9 cellular contexts compared by ENCODE assay signal in genomic region chr18:55400590-55401274, GRCh38.
DNase-seq lines count a peak whose midpoint lies in the region; ATAC-seq and TF ChIP-seq lines count a peak whose summit lies in the region.
"Had no signal": no experiment of that assay in that cellular context is flagged by ENCODE, and none has a peak within 500 bp of the region (broad histone marks: within the 10 kb centered on the region; RNA-seq: fewer than 3 reads in every experiment).

No MANE protein-coding gene starts in this region.

- TF ChIP-seq EP300 in ovary (IDR thresholded peaks at IDR 0.05): no peak

- H3K36me3 ChIP-seq in heart right ventricle: no peaks in the 10 kb centered on the region
- H3K36me3 ChIP-seq in ovary: no peaks in the 10 kb centered on the region
- no peaks in the 10 kb centered on the region for H3K36me3 ChIP-seq in aorta (ENCODE audit: control insufficient read depth in 1 of 2, insufficient read depth in 2 of 2, low read length in 1 of 2)

- intact Hi-C loops in heart right ventricle (cut with DNase I): loop anchor here in 8 of 10 donors (5.0 to 10.0 kb wide), 10 partner anchors 53 to 286 kb away; no protein-coding TSS in a partner anchor
- intact Hi-C loops in Right ventricle myocardium superior (cut with DNase I): no loop called here
- intact Hi-C loops in ovary (cut with DNase I): loop anchor here in 3 of 4 donors (10.0 kb wide), 4 partner anchors 76 to 464 kb away; partner anchors contain the start of gene TCF4 (in 1 of the 3)
- intact Hi-C loops in aorta (cut with DNase I): loop anchor here (5.0 kb wide), 4 partner anchors 58 to 187 kb away; partner anchors contain the start of gene TCF4 (in 1 of the 2)

- no peak for TF ChIP-seq POLR2A in ovary (IDR thresholded peaks at IDR 0.05)

- H3K27me3 ChIP-seq in heart right ventricle (no peaks in the 10 kb centered on the region), ovary (no peaks in the 10 kb centered on the region), aorta (ENCODE audit: control insufficient read depth in 1 of 2, insufficient read depth in 2 of 2, low read length in 1 of 2) (no peaks in the 10 kb centered on the region)

- no peaks in the 10 kb centered on the region for H3K9me3 ChIP-seq in heart right ventricle
- H3K9me3 ChIP-seq in ovary: no peaks in the 10 kb centered on the region
- H3K9me3 ChIP-seq in aorta (ENCODE audit: control insufficient read depth, low read length): no peaks in the 10 kb centered on the region

- DNase-seq in heart right ventricle (no peak), Right ventricle myocardium superior (no peak), fibroblast of mammary gland (ENCODE audit: low read depth) (no peak), ovary (no peak), aorta (no peak), SW480 (ENCODE audit: low spot score) (no peak), MV-4-11 (lab: John Stamatoyannopoulos, UW) (no peak)
- no peak for DNase-seq in activated CD4-positive, alpha-beta T cell treated with anti-CD3 and anti-CD28 coated beads for 4 hours
- DNase-seq: immature natural killer cell had no signal

- no peak for TF ChIP-seq CTCF in heart right ventricle (IDR thresholded peaks at IDR 0.05)
- TF ChIP-seq CTCF in fibroblast of mammary gland (conservative IDR thresholded peaks at IDR 0.05; ENCODE audit: control insufficient read depth, insufficient read depth, low read depth, low read length): no peak
- no peak for TF ChIP-seq CTCF in ovary (IDR thresholded peaks at IDR 0.05)

- WGBS in heart right ventricle, 2 donors: 39 to 53% methylated on average over 7 of the region's 7 CpGs
- WGBS in ovary, 3 donors: 23 to 32% (median 30%) methylated on average over 7 of the region's 7 CpGs
- 28 to 29% methylated on average over 7 of the region's 7 CpGs for WGBS in aorta, 2 donors

- ATAC-seq in heart right ventricle: peak in 1 of 8 donors; percentile 11
- ATAC-seq in Right ventricle myocardium superior (ENCODE audit: poor library complexity): no peak
- ATAC-seq in aorta (ENCODE audit: low FRiP score): no peak

- peak overlapping the region; percentile 16 to 86 (median 82) for H3K27ac ChIP-seq in heart right ventricle
- H3K27ac ChIP-seq in ovary: peak overlapping the region in 1 of 2 donors; percentile 76
- H3K27ac ChIP-seq in aorta (ENCODE audit: low read depth in 1 of 2, low read length in 2 of 2): peak overlapping the region in 1 of 2 donors; percentile 72

- H3K4me1 ChIP-seq in heart right ventricle (peaks cover 0 to 90% (median 51%) of the 10 kb centered on the region in 9 donors), ovary (ENCODE audit: insufficient read depth) (peaks cover 11% of the 10 kb centered on the region), aorta (ENCODE audit: control insufficient read depth in 1 of 2, insufficient read depth in 2 of 2, low read length in 2 of 2) (peaks cover 0 to 3% of the 10 kb centered on the region in 2 donors)

- H3K4me3 ChIP-seq in heart right ventricle: peak overlapping the region in 9 of 10 donors; percentile 14 to 53 (median 46)
- H3K4me3 ChIP-seq in fibroblast of mammary gland (ENCODE audit: control insufficient read depth, low read depth, low read length): peak overlapping the region; percentile 31
- H3K4me3 ChIP-seq in ovary: peak overlapping the region; percentile 14
- peak overlapping the region; percentile 46 to 89 for H3K4me3 ChIP-seq in aorta (ENCODE audit: low read length in 2 of 2)

Comparison
In these comparisons a context has a peak if more than half of its experiments do, and no peak if none do; other contexts are left out.
1. H3K4me3 ChIP-seq: peak in every context shown above with its lines; median percentile 68 in aorta; 46 in heart right ventricle; 31 in fibroblast of mammary gland; 14 in ovary.